8 cellular contexts compared by ENCODE assay signal in genomic region chr6:130020892-130021483, GRCh38. TPM values are rescaled to one million over a fixed set of nuclear protein-coding genes. Genes with fewer than 3 reads are reported as not detected.
DNase-seq lines count a peak whose midpoint lies in the region; ATAC-seq and TF ChIP-seq lines count a peak whose summit lies in the region.

No MANE protein-coding gene starts in this region.

- peak overlapping the region; percentile 86 for H3K4me3 ChIP-seq in OCI-LY3 (ENCODE audit: low read length)
- H3K4me3 ChIP-seq in muscle layer of colon (ENCODE audit: low read depth in 1 of 2, low read length in 2 of 2): peak overlapping the region; percentile 67 to 85

- H3K4me3 Mint-ChIP-seq in Calu3 (ENCODE audit: low read depth, unreplicated experiment): peak overlapping the region; percentile 90

- BruUV-seq in Calu3 (replicated peaks; lab: Mats Ljungman, UMichigan): no TSS peak

- H3K36me3 Mint-ChIP-seq in Calu3 (ENCODE audit: insufficient read depth, unreplicated experiment): peaks cover 24% of the 10 kb centered on the region

- DNase-seq in Calu3 (peak; percentile 82), HT-29 (ENCODE audit: low spot score) (peak; percentile 88), activated T-cell treated with anti-CD3 and anti-CD28 coated beads for 48 hours (ENCODE audit: low read depth) (peak; percentile 59)
- peak; percentile 54 to 58 for DNase-seq in stimulated activated CD8-positive, alpha-beta memory T cell treated with anti-CD3 and anti-CD28 coated beads, Interleukin-7, amount 100 ng/mL, for 1 hour (ENCODE audit: low read depth in 2 of 2)

- CTCF ChIA-PET in Calu3 (lab: Charles Lee): interaction anchor here (0.5 to 1.2 kb wide), 12 partner anchors 9 to 1040 kb away, joined by 3 to 9 read pairs (median 3); partner anchors contain the start of gene ARHGAP18

- TF ChIP-seq CTCF in Calu3 (IDR thresholded peaks at IDR 0.05; ENCODE audit: unreplicated experiment): peak; percentile 67
- peak; percentile 67 for TF ChIP-seq CTCF in OCI-LY3 (IDR thresholded peaks at IDR 0.05; ENCODE audit: low read depth, low read length)

- H3K4me1 ChIP-seq in OCI-LY3 (ENCODE audit: low read length) (peaks cover 9% of the 10 kb centered on the region), muscle layer of colon (ENCODE audit: insufficient read depth, low read length) (peaks cover 4% of the 10 kb centered on the region)

- H3K27ac ChIP-seq in OCI-LY3 (ENCODE audit: low read length) (peak overlapping the region; percentile 68), muscle layer of colon (ENCODE audit: low read depth, low read length) (peak overlapping the region; percentile 70)

- H3K9me3 ChIP-seq in OCI-LY3 (ENCODE audit: insufficient read depth, low read length) (no peaks in the 10 kb centered on the region), muscle layer of colon (ENCODE audit: low read length) (no peaks in the 10 kb centered on the region)

- no peaks in the 10 kb centered on the region for H3K9me3 Mint-ChIP-seq in Calu3 (ENCODE audit: low read depth, unreplicated experiment)

- H3K36me3 ChIP-seq in OCI-LY3 (replicated peaks; ENCODE audit: low read depth, low read length) (no peaks in the 10 kb centered on the region), muscle layer of colon (ENCODE audit: insufficient read depth, low read length) (no peaks in the 10 kb centered on the region)

- peaks cover 4% of the 10 kb centered on the region; the same call in 1 of the 2 replicates for H3K79me2 ChIP-seq in OCI-LY3 (ENCODE audit: low read length)

- H3K27ac Mint-ChIP-seq in Calu3 (ENCODE audit: unreplicated experiment): peak overlapping the region; percentile 56

- peak overlapping the region; percentile 75 for H3K9ac ChIP-seq in OCI-LY3 (ENCODE audit: low read length)
- peak overlapping the region; percentile 19 for H3K9ac ChIP-seq in muscle layer of colon (ENCODE audit: low read length)

- intact Hi-C loops in Calu3 (cut with micrococcal nuclease; ENCODE audit: unreplicated experiment): loop anchor here (1.0 to 10.0 kb wide), 3 partner anchors 128 to 426 kb away; no protein-coding TSS in a partner anchor

- H4K20me1 ChIP-seq in OCI-LY3 (ENCODE audit: insufficient read depth, low read length): no peaks in the 10 kb centered on the region

- H3K27me3 ChIP-seq in OCI-LY3 (ENCODE audit: low read depth, low read length) (no peaks in the 10 kb centered on the region), muscle layer of colon (ENCODE audit: control insufficient read depth in 1 of 2, insufficient read depth in 2 of 2, low read length in 2 of 2) (no peaks in the 10 kb centered on the region)

- peak overlapping the region; percentile 80 for H3K4me2 ChIP-seq in OCI-LY3 (ENCODE audit: low read length)

- H3K4me1 Mint-ChIP-seq in Calu3 (ENCODE audit: low read depth, unreplicated experiment): no peaks in the 10 kb centered on the region

- H3K27me3 Mint-ChIP-seq in Calu3 (ENCODE audit: unreplicated experiment): no peaks in the 10 kb centered on the region

- ATAC-seq in GM21367 (IDR thresholded peaks at IDR 0.05; ENCODE audit: unreplicated experiment) (peak; percentile 75), esophagus mucosa (peak; percentile 79)

- H2AFZ ChIP-seq in OCI-LY3 (ENCODE audit: low read depth, low read length): peak overlapping the region; percentile 71

RNA-seq across cellular contexts. Expression of gene L3MBTL3, which starts 2.6 kb away (rescaled TPM):
- 9.6 and 13.4 TPM in 2 replicates for total RNA-seq in Calu3 (2022)
- 1.3 and 1.4 TPM in 2 replicates for total RNA-seq in HT-29 (2014; rRNA removed; shearing (Covaris generic))
- total RNA-seq in esophagus mucosa: 2.5 TPM

Comparison
In these comparisons a context has a peak if more than half of its experiments do, and no peak if none do; other contexts are left out.
1. Peak in every context shown above with its lines: DNase-seq, ATAC-seq, H3K4me3 ChIP-seq and H3K27ac ChIP-seq.